Comparison of ENCODE assay signal across 19 cellular contexts in genomic region chr3:11090551-11090950, GRCh38.
A peak's percentile ranks its signal among the peaks of the same experiment; 100 is the strongest.
DNase-seq lines count a peak whose midpoint lies in the region; ATAC-seq and TF ChIP-seq lines count a peak whose summit lies in the region.
"Had no signal": no experiment of that assay in that cellular context is flagged by ENCODE, and none has a peak within 500 bp of the region (broad histone marks: within the 10 kb centered on the region; RNA-seq: fewer than 3 reads in every experiment).

No MANE protein-coding gene starts in this region.

- no peak overlapping the region for H2BK5ac ChIP-seq in IMR-90 (ENCODE audit: low read depth, low read length, poor library complexity, severe bottlenecking)

- no peak overlapping the region for H2AK5ac ChIP-seq in IMR-90 (ENCODE audit: low read depth, low read length)

- in situ Hi-C loops in IMR-90 (cut with MboI; ENCODE audit: low sequenced_read_pairs): no loop called here

- TF ChIP-seq POLR2A in IMR-90 (IDR thresholded peaks at IDR 0.05; ENCODE audit: low read depth, low read length) (no peak), sigmoid colon (IDR thresholded peaks at IDR 0.05) (no peak), uterus (IDR thresholded peaks at IDR 0.05) (no peak)

- no peak for TF ChIP-seq RAD21 in IMR-90 (IDR thresholded peaks at IDR 0.05; ENCODE audit: low read length)

- no peaks in the 10 kb centered on the region for H4K20me1 ChIP-seq in IMR-90 (ENCODE audit: insufficient read depth, low read length)
- H4K20me1 ChIP-seq: BLaER1 treated with 17β-estradiol and CSF1 and Interleukin-3, amounts not matched to agents 10 nM and 100 nM had no signal

- H3K36me3 Mint-ChIP-seq in WTC11: no peaks in the 10 kb centered on the region
- H3K36me3 Mint-ChIP-seq: CD8-positive, alpha-beta T cell had no signal

- H3K4me1 Mint-ChIP-seq in WTC11: no peaks in the 10 kb centered on the region
- H3K4me1 Mint-ChIP-seq: B cell had no signal

- WGBS in IMR-90 (ENCODE audit: extremely low coverage in 2 of 2, insufficient read length in 1 of 2), 2 experiments: no CpG with 5 or more reads among the region's 1 CpG
- 18 to 49% methylated on average over 1 of the region's 1 CpG for WGBS in sigmoid colon, 2 donors

- H3K27ac Mint-ChIP-seq in WTC11: no peak overlapping the region
- H3K27ac Mint-ChIP-seq: B cell; CD4-positive, alpha-beta T cell; CD8-positive, alpha-beta T cell had no signal

- no peak overlapping the region for H3K56ac ChIP-seq in IMR-90 (ENCODE audit: extremely low read depth, insufficient read depth, low read length)

- peak overlapping the region; percentile 22; the same call in 1 of the 2 replicates for H2BK20ac ChIP-seq in IMR-90 (ENCODE audit: low read depth, low read length)

- H3K9me3 Mint-ChIP-seq in WTC11: peaks cover 13% of the 10 kb centered on the region
- H3K9me3 Mint-ChIP-seq: CD4-positive, alpha-beta T cell; CD8-positive, alpha-beta T cell had no signal

- H4K5ac ChIP-seq in IMR-90 (ENCODE audit: low read depth, low read length): no peak overlapping the region

- dilution Hi-C loops in IMR-90 (cut with HindIII; ENCODE audit: low sequenced_read_pairs, unreplicated experiment): no loop called here

- no peak overlapping the region for H3K4me3 Mint-ChIP-seq in WTC11
- H3K4me3 Mint-ChIP-seq: B cell; CD4-positive, alpha-beta T cell; CD8-positive, alpha-beta T cell had no signal

- H3K4me3 ChIP-seq in IMR-90 (ENCODE audit: insufficient read depth, low read depth, low read length): no peak overlapping the region
- H3K4me3 ChIP-seq in fibroblast of the aortic adventitia (ENCODE audit: low read depth, low read length): no peak overlapping the region
- H3K4me3 ChIP-seq in sigmoid colon: no peak overlapping the region
- H3K4me3 ChIP-seq in uterus: no peak overlapping the region
- H3K4me3 ChIP-seq: A549; BLaER1 treated with 17β-estradiol and CSF1 and Interleukin-3, amounts not matched to agents 10 nM and 100 nM had no signal

- H3K27ac ChIP-seq in IMR-90 (ENCODE audit: insufficient read depth, low read length): no peak overlapping the region
- peak overlapping the region; percentile 32 to 80 (median 66) for H3K27ac ChIP-seq in sigmoid colon
- peak overlapping the region; percentile 53 to 75 for H3K27ac ChIP-seq in uterus
- H3K27ac ChIP-seq: 22Rv1, C4-2B had no signal

- H2BK15ac ChIP-seq in IMR-90 (ENCODE audit: low read depth, low read length): no peak overlapping the region

- H2AK9ac ChIP-seq in IMR-90 (replicated peaks; ENCODE audit: low read depth, low read length, poor library complexity): no peak overlapping the region

- no peaks in the 10 kb centered on the region for H3K9me3 ChIP-seq in IMR-90 (ENCODE audit: control insufficient read depth, insufficient read depth, low read length)
- H3K9me3 ChIP-seq in sigmoid colon: no peaks in the 10 kb centered on the region
- H3K9me3 ChIP-seq in uterus: no peaks in the 10 kb centered on the region
- H3K9me3 ChIP-seq: A549, Caco-2 had no signal

- TF ChIP-seq CTCF in IMR-90 (conservative IDR thresholded peaks at IDR 0.05; ENCODE audit: low read depth, low read length) (no peak), fibroblast of the aortic adventitia (IDR thresholded peaks at IDR 0.05; ENCODE audit: insufficient read depth, low read length) (no peak), sigmoid colon (IDR thresholded peaks at IDR 0.05) (no peak), uterus (IDR thresholded peaks at IDR 0.05) (no peak), WTC11 (IDR thresholded peaks at IDR 0.05) (no peak)

- peaks cover 1% of the 10 kb centered on the region for H3K9me1 ChIP-seq in IMR-90 (ENCODE audit: insufficient read depth, low read length)

- ATAC-seq in IMR-90 (ENCODE audit: low read depth) (no peak), HG02571 (IDR thresholded peaks at IDR 0.05; ENCODE audit: unreplicated experiment) (no peak), WTC11 (no peak)
- ATAC-seq: A549; CD8-positive, alpha-beta T cell had no signal

- no peak overlapping the region for H3K9ac ChIP-seq in IMR-90 (ENCODE audit: low read depth, low read length)
- H3K9ac ChIP-seq: BLaER1 treated with 17β-estradiol and CSF1 and Interleukin-3, amounts not matched to agents 10 nM and 100 nM had no signal

- intact Hi-C loops in IMR-90 (cut with micrococcal nuclease): no loop called here
- intact Hi-C loops in sigmoid colon (cut with DNase I): loop anchor here (10.0 kb wide), 1 partner anchor 514 kb away; no protein-coding TSS in a partner anchor
- intact Hi-C loops in uterus (cut with DNase I; ENCODE audit: low total_unique reads): no loop called here

- H3K79me1 ChIP-seq in IMR-90 (ENCODE audit: low read depth in 1 of 2, low read length in 2 of 2): no peaks in the 10 kb centered on the region

- H4K91ac ChIP-seq in IMR-90 (ENCODE audit: insufficient read depth, low read depth, low read length): no peak overlapping the region

- no peak overlapping the region for H4K8ac ChIP-seq in IMR-90 (ENCODE audit: low read depth in 2 of 2, low read length in 2 of 2)

- H3K14ac ChIP-seq in IMR-90 (replicated peaks; ENCODE audit: low read depth, low read length): no peak overlapping the region

- DNase-seq in IMR-90 (no peak), fibroblast of the aortic adventitia (ENCODE audit: low read depth) (peak; percentile 17), sigmoid colon (no peak), uterus (no peak), HuH-7 (ENCODE audit: low spot score) (no peak), WTC11 (ENCODE audit: low spot score) (no peak)
- DNase-seq: AML-193; Calu3; CD4-positive, alpha-beta T cell; CD8-positive, alpha-beta T cell; DMS79 treated with DMSO at 0.1 percent for 48 hours; GF-D8 had no signal

- 0 out of 2 replicates have a peak overlapping the region, but pooled peaks have one; percentile 13 for H3K4ac ChIP-seq in IMR-90 (ENCODE audit: low read depth, low read length)

- CTCF ChIA-PET in IMR-90 (lab: Yijun Ruan, JAX) (no interaction called here), WTC11 (lab: Charles Lee) (interaction anchor here (1.0 to 1.5 kb wide), 2 partner anchors 30 to 145 kb away, joined by 3 to 7 read pairs; no protein-coding TSS in a partner anchor)

- BruUV-seq in IMR-90 (replicated peaks; lab: Mats Ljungman, UMichigan): no TSS peak

- no peak overlapping the region for H3K4me2 ChIP-seq in IMR-90 (ENCODE audit: low read depth, low read length)
- H3K4me2 ChIP-seq: A549 had no signal

- peak in 1 of 4 donors; percentile 10 for TF ChIP-seq EP300 in sigmoid colon (IDR thresholded peaks at IDR 0.05)

- H2BK120ac ChIP-seq in IMR-90 (ENCODE audit: low read depth, low read length): no peak overlapping the region

- H3K23ac ChIP-seq in IMR-90 (ENCODE audit: low read depth, low read length): no peak overlapping the region

- H3K27me3 Mint-ChIP-seq in WTC11 (ENCODE audit: low read depth): no peaks in the 10 kb centered on the region
- H3K27me3 Mint-ChIP-seq: CD4-positive, alpha-beta T cell had no signal

- H3K36me3 ChIP-seq in IMR-90 (ENCODE audit: control insufficient read depth, insufficient read depth, low read length) (no peaks in the 10 kb centered on the region), sigmoid colon (no peaks in the 10 kb centered on the region), uterus (no peaks in the 10 kb centered on the region)
- H3K36me3 ChIP-seq: BLaER1 treated with 17β-estradiol and CSF1 and Interleukin-3, amounts not matched to agents 10 nM and 100 nM had no signal

- no peaks in the 10 kb centered on the region for H3K27me3 ChIP-seq in IMR-90 (ENCODE audit: control insufficient read depth, insufficient read depth, low read length)
- no peaks in the 10 kb centered on the region for H3K27me3 ChIP-seq in sigmoid colon
- no peaks in the 10 kb centered on the region for H3K27me3 ChIP-seq in uterus
- H3K27me3 ChIP-seq: BLaER1 treated with 17β-estradiol and CSF1 and Interleukin-3, amounts not matched to agents 10 nM and 100 nM had no signal

- H2AFZ ChIP-seq in IMR-90 (replicated peaks; ENCODE audit: low read length, poor library complexity): no peak overlapping the region

- peaks cover 4% of the 10 kb centered on the region; the same call in 1 of the 2 replicates for H3K4me1 ChIP-seq in IMR-90 (ENCODE audit: control insufficient read depth, insufficient read depth, low read length)
- H3K4me1 ChIP-seq in sigmoid colon: peaks cover 0 to 38% (median 25%) of the 10 kb centered on the region in 4 donors
- H3K4me1 ChIP-seq in uterus: peaks cover 0 to 4% of the 10 kb centered on the region in 2 donors

- no peak overlapping the region for H3K18ac ChIP-seq in IMR-90 (ENCODE audit: low read depth, low read length)

- POLR2A ChIA-PET in IMR-90 (lab: Charles Lee; ENCODE audit: unreplicated experiment) (no interaction called here), WTC11 (lab: Charles Lee) (no interaction called here)

TF ChIP-seq in IMR-90, 13 proteins besides CTCF, POLR2A, EP300 and RAD21 (continues in another document):
- no peak for TF ChIP-seq RCOR1 (IDR thresholded peaks at IDR 0.05; ENCODE audit: insufficient replicate concordance, low read length)
- TF ChIP-seq MAFK (IDR thresholded peaks at IDR 0.05; ENCODE audit: low read depth, low read length): no peak
- no peak for TF ChIP-seq MXI1 (IDR thresholded peaks at IDR 0.05; ENCODE audit: borderline replicate concordance, low read depth, low read length)
- no peak for TF ChIP-seq ELK1 (IDR thresholded peaks at IDR 0.05; ENCODE audit: borderline replicate concordance, low read depth, low read length)

TF ChIP-seq in WTC11, 78 proteins besides CTCF, POLR2A, EP300 and RAD21 (continues in another document):
- TF ChIP-seq E2F4 (CRISPR knock-in tag; IDR thresholded peaks at IDR 0.05; ENCODE audit: borderline replicate concordance, low read depth): no peak
